ENCODE assay signal across 1 cellular context in the genomic region with DNA sequence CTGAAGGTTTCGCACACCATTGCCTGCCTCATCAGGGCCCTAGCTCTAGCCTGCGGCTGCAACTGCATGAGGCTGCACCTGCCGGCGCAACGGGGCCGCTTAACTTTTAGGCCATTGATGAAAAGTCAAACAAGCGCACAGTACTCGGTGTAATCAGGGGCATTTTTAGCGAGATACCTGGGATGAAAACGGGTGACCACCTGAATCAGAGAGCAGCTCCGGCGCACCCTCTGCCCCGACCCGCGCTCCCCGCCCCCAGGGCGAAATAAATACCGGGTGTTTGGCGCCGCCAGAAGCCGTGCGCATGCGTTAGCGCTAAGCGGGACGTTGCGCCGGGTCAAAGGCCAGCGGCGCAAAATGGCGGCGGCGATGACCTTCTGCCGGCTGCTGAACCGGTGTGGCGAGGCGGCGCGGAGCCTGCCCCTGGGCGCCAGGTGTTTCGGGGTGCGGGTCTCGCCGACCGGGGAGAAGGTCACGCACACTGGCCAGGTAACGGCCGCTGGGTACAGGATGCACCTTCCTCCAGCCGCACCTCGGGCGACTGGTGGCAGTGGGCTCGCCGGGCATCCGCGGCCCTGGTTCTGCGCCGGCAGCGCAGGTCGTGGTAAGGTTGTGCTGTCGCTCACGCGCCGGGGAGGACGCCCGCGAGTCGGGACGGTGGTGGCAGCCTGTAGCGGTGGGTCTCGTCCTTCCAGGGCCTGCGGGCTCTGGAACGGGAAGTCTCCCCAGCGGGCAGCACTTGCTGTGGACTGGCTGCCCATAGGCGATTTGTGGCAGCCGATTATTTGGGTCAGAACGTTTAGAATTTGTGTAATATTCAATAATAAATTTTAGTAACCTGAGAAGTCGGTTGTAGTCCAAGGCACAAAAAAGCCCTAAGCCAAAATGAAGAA.
TF ChIP-seq lines count a peak whose summit lies in the region.

A gene (plus strand): TSS at position 347 of the 893 bp plus-strand sequence. CDS start 11 bp downstream, at position 358.

TF ChIP-seq in K562, 482 proteins besides CTCF, POLR2A, EP300 and RAD21 (continued from another document and continues in another):
- TF ChIP-seq, protein P1, sequence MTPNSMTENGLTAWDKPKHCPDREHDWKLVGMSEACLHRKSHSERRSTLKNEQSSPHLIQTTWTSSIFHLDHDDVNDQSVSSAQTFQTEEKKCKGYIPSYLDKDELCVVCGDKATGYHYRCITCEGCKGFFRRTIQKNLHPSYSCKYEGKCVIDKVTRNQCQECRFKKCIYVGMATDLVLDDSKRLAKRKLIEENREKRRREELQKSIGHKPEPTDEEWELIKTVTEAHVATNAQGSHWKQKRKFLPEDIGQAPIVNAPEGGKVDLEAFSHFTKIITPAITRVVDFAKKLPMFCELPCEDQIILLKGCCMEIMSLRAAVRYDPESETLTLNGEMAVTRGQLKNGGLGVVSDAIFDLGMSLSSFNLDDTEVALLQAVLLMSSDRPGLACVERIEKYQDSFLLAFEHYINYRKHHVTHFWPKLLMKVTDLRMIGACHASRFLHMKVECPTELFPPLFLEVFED (CRISPR knock-in tag; conservative IDR thresholded peaks at IDR 0.05), result no peak
- TF ChIP-seq SNRNP70 (optimal IDR thresholded peaks at IDR 0.05; ENCODE audit: low read depth, low read length) (no peak), SAFB (IDR thresholded peaks at IDR 0.05; ENCODE audit: borderline replicate concordance, low read depth, low read length) (no peak), CREM (IDR thresholded peaks at IDR 0.05; ENCODE audit: low read depth) (peak; percentile 38; the same call in 1 of the 2 replicates), BMI1 (IDR thresholded peaks at IDR 0.05; ENCODE audit: low read length) (no peak), XRCC5 (IDR thresholded peaks at IDR 0.05; ENCODE audit: low read depth, low read length) (no peak), ZNF77 (CRISPR knock-in tag; IDR thresholded peaks at IDR 0.05) (no peak), RCOR1 (IDR thresholded peaks at IDR 0.05; ENCODE audit: borderline replicate concordance in 1 of 2, low read depth in 2 of 2, low read length in 2 of 2) (no peak), HNRNPL (IDR thresholded peaks at IDR 0.05; ENCODE audit: low read depth, low read length) (peak; percentile 81; the same call in 1 of the 2 replicates), KDM1A (IDR thresholded peaks at IDR 0.05) (no peak), ZNF146 (CRISPR knock-in tag; IDR thresholded peaks at IDR 0.05; ENCODE audit: unreplicated experiment) (no peak), FOXM1 (IDR thresholded peaks at IDR 0.05; ENCODE audit: low read depth) (no peak), FOXM1 (CRISPR knock-in tag; IDR thresholded peaks at IDR 0.05; ENCODE audit: low read depth) (0 out of 2 replicates have a peak, but pooled peaks have one; percentile 59)
- TF ChIP-seq, protein P2, sequence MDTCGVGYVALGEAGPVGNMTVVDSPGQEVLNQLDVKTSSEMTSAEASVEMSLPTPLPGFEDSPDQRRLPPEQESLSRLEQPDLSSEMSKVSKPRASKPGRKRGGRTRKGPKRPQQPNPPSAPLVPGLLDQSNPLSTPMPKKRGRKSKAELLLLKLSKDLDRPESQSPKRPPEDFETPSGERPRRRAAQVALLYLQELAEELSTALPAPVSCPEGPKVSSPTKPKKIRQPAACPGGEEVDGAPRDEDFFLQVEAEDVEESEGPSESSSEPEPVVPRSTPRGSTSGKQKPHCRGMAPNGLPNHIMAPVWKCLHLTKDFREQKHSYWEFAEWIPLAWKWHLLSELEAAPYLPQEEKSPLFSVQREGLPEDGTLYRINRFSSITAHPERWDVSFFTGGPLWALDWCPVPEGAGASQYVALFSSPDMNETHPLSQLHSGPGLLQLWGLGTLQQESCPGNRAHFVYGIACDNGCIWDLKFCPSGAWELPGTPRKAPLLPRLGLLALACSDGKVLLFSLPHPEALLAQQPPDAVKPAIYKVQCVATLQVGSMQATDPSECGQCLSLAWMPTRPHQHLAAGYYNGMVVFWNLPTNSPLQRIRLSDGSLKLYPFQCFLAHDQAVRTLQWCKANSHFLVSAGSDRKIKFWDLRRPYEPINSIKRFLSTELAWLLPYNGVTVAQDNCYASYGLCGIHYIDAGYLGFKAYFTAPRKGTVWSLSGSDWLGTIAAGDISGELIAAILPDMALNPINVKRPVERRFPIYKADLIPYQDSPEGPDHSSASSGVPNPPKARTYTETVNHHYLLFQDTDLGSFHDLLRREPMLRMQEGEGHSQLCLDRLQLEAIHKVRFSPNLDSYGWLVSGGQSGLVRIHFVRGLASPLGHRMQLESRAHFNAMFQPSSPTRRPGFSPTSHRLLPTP (IDR thresholded peaks at IDR 0.05; ENCODE audit: borderline replicate concordance, extremely low read depth, insufficient read length), result no peak
- TF ChIP-seq, protein P3, sequence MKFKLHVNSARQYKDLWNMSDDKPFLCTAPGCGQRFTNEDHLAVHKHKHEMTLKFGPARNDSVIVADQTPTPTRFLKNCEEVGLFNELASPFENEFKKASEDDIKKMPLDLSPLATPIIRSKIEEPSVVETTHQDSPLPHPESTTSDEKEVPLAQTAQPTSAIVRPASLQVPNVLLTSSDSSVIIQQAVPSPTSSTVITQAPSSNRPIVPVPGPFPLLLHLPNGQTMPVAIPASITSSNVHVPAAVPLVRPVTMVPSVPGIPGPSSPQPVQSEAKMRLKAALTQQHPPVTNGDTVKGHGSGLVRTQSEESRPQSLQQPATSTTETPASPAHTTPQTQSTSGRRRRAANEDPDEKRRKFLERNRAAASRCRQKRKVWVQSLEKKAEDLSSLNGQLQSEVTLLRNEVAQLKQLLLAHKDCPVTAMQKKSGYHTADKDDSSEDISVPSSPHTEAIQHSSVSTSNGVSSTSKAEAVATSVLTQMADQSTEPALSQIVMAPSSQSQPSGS (CRISPR knock-in tag; IDR thresholded peaks at IDR 0.05), result no peak
- TF ChIP-seq, protein P4, sequence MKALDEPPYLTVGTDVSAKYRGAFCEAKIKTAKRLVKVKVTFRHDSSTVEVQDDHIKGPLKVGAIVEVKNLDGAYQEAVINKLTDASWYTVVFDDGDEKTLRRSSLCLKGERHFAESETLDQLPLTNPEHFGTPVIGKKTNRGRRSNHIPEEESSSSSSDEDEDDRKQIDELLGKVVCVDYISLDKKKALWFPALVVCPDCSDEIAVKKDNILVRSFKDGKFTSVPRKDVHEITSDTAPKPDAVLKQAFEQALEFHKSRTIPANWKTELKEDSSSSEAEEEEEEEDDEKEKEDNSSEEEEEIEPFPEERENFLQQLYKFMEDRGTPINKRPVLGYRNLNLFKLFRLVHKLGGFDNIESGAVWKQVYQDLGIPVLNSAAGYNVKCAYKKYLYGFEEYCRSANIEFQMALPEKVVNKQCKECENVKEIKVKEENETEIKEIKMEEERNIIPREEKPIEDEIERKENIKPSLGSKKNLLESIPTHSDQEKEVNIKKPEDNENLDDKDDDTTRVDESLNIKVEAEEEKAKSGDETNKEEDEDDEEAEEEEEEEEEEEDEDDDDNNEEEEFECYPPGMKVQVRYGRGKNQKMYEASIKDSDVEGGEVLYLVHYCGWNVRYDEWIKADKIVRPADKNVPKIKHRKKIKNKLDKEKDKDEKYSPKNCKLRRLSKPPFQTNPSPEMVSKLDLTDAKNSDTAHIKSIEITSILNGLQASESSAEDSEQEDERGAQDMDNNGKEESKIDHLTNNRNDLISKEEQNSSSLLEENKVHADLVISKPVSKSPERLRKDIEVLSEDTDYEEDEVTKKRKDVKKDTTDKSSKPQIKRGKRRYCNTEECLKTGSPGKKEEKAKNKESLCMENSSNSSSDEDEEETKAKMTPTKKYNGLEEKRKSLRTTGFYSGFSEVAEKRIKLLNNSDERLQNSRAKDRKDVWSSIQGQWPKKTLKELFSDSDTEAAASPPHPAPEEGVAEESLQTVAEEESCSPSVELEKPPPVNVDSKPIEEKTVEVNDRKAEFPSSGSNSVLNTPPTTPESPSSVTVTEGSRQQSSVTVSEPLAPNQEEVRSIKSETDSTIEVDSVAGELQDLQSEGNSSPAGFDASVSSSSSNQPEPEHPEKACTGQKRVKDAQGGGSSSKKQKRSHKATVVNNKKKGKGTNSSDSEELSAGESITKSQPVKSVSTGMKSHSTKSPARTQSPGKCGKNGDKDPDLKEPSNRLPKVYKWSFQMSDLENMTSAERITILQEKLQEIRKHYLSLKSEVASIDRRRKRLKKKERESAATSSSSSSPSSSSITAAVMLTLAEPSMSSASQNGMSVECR (CRISPR knock-in tag; IDR thresholded peaks at IDR 0.05), result peak; percentile 69
- TF ChIP-seq, protein P5, sequence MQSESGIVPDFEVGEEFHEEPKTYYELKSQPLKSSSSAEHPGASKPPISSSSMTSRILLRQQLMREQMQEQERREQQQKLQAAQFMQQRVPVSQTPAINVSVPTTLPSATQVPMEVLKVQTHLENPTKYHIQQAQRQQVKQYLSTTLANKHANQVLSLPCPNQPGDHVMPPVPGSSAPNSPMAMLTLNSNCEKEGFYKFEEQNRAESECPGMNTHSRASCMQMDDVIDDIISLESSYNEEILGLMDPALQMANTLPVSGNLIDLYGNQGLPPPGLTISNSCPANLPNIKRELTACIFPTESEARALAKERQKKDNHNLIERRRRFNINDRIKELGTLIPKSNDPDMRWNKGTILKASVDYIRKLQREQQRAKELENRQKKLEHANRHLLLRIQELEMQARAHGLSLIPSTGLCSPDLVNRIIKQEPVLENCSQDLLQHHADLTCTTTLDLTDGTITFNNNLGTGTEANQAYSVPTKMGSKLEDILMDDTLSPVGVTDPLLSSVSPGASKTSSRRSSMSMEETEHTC (IDR thresholded peaks at IDR 0.05), result no peak
- TF ChIP-seq, protein P6, sequence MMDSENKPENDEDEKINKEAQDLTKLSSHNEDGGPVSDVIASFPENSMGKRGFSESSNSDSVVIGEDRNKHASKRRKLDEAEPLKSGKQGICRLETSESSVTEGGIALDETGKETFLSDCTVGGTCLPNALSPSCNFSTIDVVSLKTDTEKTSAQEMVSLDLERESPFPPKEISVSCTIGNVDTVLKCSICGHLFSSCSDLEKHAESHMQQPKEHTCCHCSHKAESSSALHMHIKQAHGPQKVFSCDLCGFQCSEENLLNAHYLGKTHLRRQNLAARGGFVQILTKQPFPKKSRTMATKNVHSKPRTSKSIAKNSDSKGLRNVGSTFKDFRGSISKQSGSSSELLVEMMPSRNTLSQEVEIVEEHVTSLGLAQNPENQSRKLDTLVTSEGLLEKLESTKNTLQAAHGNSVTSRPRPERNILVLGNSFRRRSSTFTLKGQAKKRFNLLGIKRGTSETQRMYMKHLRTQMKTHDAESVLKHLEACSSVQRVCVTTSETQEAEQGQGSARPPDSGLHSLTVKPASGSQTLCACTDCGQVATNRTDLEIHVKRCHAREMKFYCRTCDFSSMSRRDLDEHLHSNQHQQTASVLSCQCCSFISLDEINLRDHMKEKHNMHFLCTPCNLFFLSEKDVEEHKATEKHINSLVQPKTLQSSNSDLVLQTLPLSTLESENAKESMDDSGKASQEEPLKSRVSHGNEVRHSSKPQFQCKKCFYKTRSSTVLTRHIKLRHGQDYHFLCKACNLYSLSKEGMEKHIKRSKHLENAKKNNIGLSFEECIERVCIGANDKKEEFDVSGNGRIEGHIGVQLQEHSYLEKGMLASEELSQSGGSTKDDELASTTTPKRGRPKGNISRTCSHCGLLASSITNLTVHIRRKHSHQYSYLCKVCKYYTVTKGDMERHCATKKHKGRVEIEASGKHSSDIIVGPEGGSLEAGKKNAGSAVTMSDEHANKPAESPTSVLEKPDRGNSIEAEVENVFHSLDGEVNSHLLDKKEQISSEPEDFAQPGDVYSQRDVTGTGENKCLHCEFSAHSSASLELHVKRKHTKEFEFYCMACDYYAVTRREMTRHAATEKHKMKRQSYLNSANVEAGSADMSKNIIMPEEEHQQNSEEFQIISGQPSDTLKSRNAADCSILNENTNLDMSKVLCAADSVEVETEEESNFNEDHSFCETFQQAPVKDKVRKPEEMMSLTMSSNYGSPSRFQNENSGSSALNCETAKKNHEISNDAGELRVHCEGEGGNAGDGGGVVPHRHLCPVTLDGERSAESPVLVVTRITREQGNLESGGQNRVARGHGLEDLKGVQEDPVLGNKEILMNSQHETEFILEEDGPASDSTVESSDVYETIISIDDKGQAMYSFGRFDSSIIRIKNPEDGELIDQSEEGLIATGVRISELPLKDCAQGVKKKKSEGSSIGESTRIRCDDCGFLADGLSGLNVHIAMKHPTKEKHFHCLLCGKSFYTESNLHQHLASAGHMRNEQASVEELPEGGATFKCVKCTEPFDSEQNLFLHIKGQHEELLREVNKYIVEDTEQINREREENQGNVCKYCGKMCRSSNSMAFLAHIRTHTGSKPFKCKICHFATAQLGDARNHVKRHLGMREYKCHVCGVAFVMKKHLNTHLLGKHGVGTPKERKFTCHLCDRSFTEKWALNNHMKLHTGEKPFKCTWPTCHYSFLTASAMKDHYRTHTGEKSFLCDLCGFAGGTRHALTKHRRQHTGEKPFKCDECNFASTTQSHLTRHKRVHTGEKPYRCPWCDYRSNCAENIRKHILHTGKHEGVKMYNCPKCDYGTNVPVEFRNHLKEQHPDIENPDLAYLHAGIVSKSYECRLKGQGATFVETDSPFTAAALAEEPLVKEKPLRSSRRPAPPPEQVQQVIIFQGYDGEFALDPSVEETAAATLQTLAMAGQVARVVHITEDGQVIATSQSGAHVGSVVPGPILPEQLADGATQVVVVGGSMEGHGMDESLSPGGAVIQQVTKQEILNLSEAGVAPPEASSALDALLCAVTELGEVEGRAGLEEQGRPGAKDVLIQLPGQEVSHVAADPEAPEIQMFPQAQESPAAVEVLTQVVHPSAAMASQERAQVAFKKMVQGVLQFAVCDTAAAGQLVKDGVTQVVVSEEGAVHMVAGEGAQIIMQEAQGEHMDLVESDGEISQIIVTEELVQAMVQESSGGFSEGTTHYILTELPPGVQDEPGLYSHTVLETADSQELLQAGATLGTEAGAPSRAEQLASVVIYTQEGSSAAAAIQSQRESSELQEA (IDR thresholded peaks at IDR 0.05; ENCODE audit: low read depth), result no peak
- TF ChIP-seq, protein P7, sequence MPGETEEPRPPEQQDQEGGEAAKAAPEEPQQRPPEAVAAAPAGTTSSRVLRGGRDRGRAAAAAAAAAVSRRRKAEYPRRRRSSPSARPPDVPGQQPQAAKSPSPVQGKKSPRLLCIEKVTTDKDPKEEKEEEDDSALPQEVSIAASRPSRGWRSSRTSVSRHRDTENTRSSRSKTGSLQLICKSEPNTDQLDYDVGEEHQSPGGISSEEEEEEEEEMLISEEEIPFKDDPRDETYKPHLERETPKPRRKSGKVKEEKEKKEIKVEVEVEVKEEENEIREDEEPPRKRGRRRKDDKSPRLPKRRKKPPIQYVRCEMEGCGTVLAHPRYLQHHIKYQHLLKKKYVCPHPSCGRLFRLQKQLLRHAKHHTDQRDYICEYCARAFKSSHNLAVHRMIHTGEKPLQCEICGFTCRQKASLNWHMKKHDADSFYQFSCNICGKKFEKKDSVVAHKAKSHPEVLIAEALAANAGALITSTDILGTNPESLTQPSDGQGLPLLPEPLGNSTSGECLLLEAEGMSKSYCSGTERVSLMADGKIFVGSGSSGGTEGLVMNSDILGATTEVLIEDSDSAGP (CRISPR knock-in tag; IDR thresholded peaks at IDR 0.05), result no peak
- TF ChIP-seq, protein P8, sequence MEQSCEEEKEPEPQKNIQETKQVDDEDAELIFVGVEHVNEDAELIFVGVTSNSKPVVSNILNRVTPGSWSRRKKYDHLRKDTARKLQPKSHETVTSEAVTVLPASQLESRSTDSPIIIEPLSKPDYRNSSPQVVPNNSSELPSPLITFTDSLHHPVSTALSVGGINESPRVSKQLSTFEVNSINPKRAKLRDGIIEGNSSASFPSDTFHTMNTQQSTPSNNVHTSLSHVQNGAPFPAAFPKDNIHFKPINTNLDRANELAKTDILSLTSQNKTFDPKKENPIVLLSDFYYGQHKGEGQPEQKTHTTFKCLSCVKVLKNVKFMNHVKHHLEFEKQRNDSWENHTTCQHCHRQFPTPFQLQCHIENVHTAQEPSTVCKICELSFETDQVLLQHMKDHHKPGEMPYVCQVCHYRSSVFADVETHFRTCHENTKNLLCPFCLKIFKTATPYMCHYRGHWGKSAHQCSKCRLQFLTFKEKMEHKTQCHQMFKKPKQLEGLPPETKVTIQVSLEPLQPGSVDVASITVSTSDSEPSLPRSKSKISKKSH (CRISPR knock-in tag; IDR thresholded peaks at IDR 0.05), result no peak
